ENCODE assay signal across 17 cellular contexts in the genomic region with DNA sequence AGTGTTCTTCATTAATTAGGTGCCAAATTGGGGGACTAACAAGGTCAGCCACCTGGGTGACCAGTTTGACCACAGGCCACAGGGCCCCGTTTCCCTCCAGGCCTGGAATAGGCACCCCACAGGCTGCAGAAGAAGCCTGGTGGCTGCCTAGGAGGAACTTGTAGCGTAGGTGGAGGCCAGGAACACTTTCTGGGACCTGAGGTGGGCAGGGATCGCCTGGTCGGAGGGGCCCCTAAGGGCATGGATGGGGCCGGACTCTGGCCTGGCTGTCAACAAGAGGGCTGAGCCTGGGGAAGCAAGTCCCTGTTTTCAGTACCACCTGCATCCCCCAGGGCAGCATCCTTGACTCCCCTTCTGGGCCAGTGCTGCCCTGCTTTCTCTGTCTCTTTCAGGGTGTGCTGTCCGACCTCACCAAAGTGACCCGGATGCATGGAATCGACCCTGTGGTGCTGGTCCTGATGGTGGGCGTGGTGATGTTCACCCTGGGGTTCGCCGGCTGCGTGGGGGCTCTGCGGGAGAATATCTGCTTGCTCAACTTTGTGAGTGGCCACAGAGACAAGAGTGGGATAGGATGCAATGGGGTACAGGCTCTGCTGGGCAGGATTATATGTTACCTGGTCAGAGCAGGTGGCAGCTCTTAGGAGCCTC. TPM values are rescaled to one million over a fixed set of nuclear protein-coding genes. Genes with fewer than 3 reads are reported as not detected.
DNase-seq lines count a peak whose midpoint lies in the region; ATAC-seq and TF ChIP-seq lines count a peak whose summit lies in the region.
"Had no signal": no experiment of that assay in that cellular context is flagged by ENCODE, and none has a peak within 500 bp of the region (broad histone marks: within the 10 kb centered on the region; RNA-seq: fewer than 3 reads in every experiment).

No MANE protein-coding gene starts in this region.

- H3K9me3 Mint-ChIP-seq in activated naive CD4-positive, alpha-beta T cell treated with anti-CD3 and anti-CD28 coated beads, Interleukin-2, amount 50 U/mL, for 24 hours, result no peaks in the 10 kb centered on the region
- H3K9me3 Mint-ChIP-seq in activated naive CD4-positive, alpha-beta T cell treated with anti-CD3 and anti-CD28 coated beads, Interleukin-2, amount 10 ng/mL, durations not matched to agents 7 days and 5 days, result no peaks in the 10 kb centered on the region
- no peaks in the 10 kb centered on the region for H3K9me3 Mint-ChIP-seq in type B pancreatic cell
- H3K9me3 Mint-ChIP-seq: activated T-cell treated with anti-CD3 and anti-CD28 coated beads, Interleukin-2, amount 50 U/mL, for 4 hours; neural progenitor cell; T-cell had no signal

- DNase-seq in activated naive CD4-positive, alpha-beta T cell treated with anti-CD3 and anti-CD28 coated beads, Interleukin-2, amount 10 ng/mL, durations not matched to agents 7 days and 5 days, result no peak
- DNase-seq in adipocyte (ENCODE audit: low read depth), result no peak
- no peak for DNase-seq in lung (ENCODE audit: low spot score)
- no peak for DNase-seq in type B pancreatic cell (ENCODE audit: extremely low spot score, unreplicated experiment)
- DNase-seq in Karpas-422, result no peak
- DNase-seq in body of pancreas, result no peak
- DNase-seq in cerebellar cortex (ENCODE audit: low spot score), result no peak
- DNase-seq: activated T-cell treated with anti-CD3 and anti-CD28 coated beads, Interleukin-2, amount 50 U/mL, for 4 hours; DMS79; NCI-H1105 treated with DMSO at 0.1 percent for 48 hours; PC-3; stimulated activated CD4-positive, alpha-beta T cell treated with anti-CD3 and anti-CD28 coated beads, Interleukin-12 subunit alpha, Interleukin-12 subunit beta, amount 100 ng/mL, for 4 hours had no signal

- CTCF ChIA-PET in activated naive CD4-positive, alpha-beta T cell treated with anti-CD3 and anti-CD28 coated beads, Interleukin-2, amount 10 ng/mL, durations not matched to agents 7 days and 5 days (lab: Charles Lee), result interaction anchor here (2.9 to 21.2 kb wide), 3 partner anchors 22 to 123 kb away, joined by 11 to 986 read pairs (median 28); a partner anchor contains a TSS

- peak overlapping the region; percentile 93 for H3K27ac Mint-ChIP-seq in activated naive CD4-positive, alpha-beta T cell treated with anti-CD3 and anti-CD28 coated beads, Interleukin-2, amount 50 U/mL, for 24 hours
- no peak overlapping the region for H3K27ac Mint-ChIP-seq in activated naive CD4-positive, alpha-beta T cell treated with anti-CD3 and anti-CD28 coated beads, Interleukin-2, amount 10 ng/mL, durations not matched to agents 7 days and 5 days
- peak overlapping the region; percentile 53 for H3K27ac Mint-ChIP-seq in type B pancreatic cell
- H3K27ac Mint-ChIP-seq: neural progenitor cell had no signal

- peak overlapping the region; percentile 11 to 71 for H3K27ac ChIP-seq in lung (ENCODE audit: low read depth in 1 of 2, low read length in 1 of 2)
- no peak overlapping the region for H3K27ac ChIP-seq in Karpas-422 (ENCODE audit: low read length)
- H3K27ac ChIP-seq in body of pancreas, result no peak overlapping the region
- H3K27ac ChIP-seq: neural progenitor cell, thoracic aorta had no signal

- H3K4me1 ChIP-seq in adipocyte (ENCODE audit: control insufficient read depth, insufficient read depth, low read length) (peaks cover 77% of the 10 kb centered on the region), lung (ENCODE audit: control insufficient read depth in 2 of 2, insufficient read depth in 2 of 2, low read length in 2 of 2) (peaks cover 9 to 49% of the 10 kb centered on the region in 2 donors), Karpas-422 (ENCODE audit: low read length) (no peaks in the 10 kb centered on the region), body of pancreas (peaks cover 39% of the 10 kb centered on the region)

- H4K20me1 ChIP-seq in Karpas-422 (ENCODE audit: insufficient read depth, low read depth, low read length), result no peaks in the 10 kb centered on the region

- no peaks in the 10 kb centered on the region for H3K9me2 ChIP-seq in Karpas-422 (replicated peaks; ENCODE audit: insufficient read depth, low read length)

- peaks cover 45% of the 10 kb centered on the region for H3K36me3 ChIP-seq in adipocyte (ENCODE audit: control insufficient read depth, insufficient read depth, low read length, severe bottlenecking)
- H3K36me3 ChIP-seq in lung (ENCODE audit: control insufficient read depth in 2 of 2, insufficient read depth in 2 of 2, low read length in 2 of 2), result peaks cover 2 to 35% of the 10 kb centered on the region in 2 donors
- H3K36me3 ChIP-seq in Karpas-422 (ENCODE audit: insufficient read depth, low read length), result no peaks in the 10 kb centered on the region
- peaks cover 0 to 4% of the 10 kb centered on the region in 2 donors for H3K36me3 ChIP-seq in body of pancreas (replicated peaks in 1 of 2; ENCODE audit: insufficient read depth in 1 of 2, low read depth in 2 of 2)
- H3K36me3 ChIP-seq: neural progenitor cell had no signal

- H3K27me3 ChIP-seq in adipocyte (replicated peaks; ENCODE audit: control insufficient read depth, insufficient read depth, low read length), result no peaks in the 10 kb centered on the region
- no peaks in the 10 kb centered on the region for H3K27me3 ChIP-seq in lung (ENCODE audit: control insufficient read depth, insufficient read depth)
- H3K27me3 ChIP-seq in Karpas-422 (ENCODE audit: low read length), result no peaks in the 10 kb centered on the region
- H3K27me3 ChIP-seq in body of pancreas, result no peaks in the 10 kb centered on the region
- H3K27me3 ChIP-seq: neural progenitor cell had no signal

- H3K4me2 ChIP-seq in Karpas-422 (ENCODE audit: low read depth, low read length, poor library complexity, severe bottlenecking), result no peak overlapping the region
- H3K4me2 ChIP-seq: neural progenitor cell had no signal

- H3K36me3 Mint-ChIP-seq in activated naive CD4-positive, alpha-beta T cell treated with anti-CD3 and anti-CD28 coated beads, Interleukin-2, amount 50 U/mL, for 24 hours, result peaks cover 2% of the 10 kb centered on the region
- H3K36me3 Mint-ChIP-seq in activated naive CD4-positive, alpha-beta T cell treated with anti-CD3 and anti-CD28 coated beads, Interleukin-2, amount 10 ng/mL, durations not matched to agents 7 days and 5 days, result peaks cover 62% of the 10 kb centered on the region
- H3K36me3 Mint-ChIP-seq in type B pancreatic cell, result peaks cover 31% of the 10 kb centered on the region

- H3K27me3 Mint-ChIP-seq in activated naive CD4-positive, alpha-beta T cell treated with anti-CD3 and anti-CD28 coated beads, Interleukin-2, amount 50 U/mL, for 24 hours, result no peaks in the 10 kb centered on the region
- H3K27me3 Mint-ChIP-seq in activated naive CD4-positive, alpha-beta T cell treated with anti-CD3 and anti-CD28 coated beads, Interleukin-2, amount 10 ng/mL, durations not matched to agents 7 days and 5 days, result peaks cover 3% of the 10 kb centered on the region
- H3K27me3 Mint-ChIP-seq in type B pancreatic cell, result no peaks in the 10 kb centered on the region
- H3K27me3 Mint-ChIP-seq: T-cell had no signal

- TF ChIP-seq POLR2A in body of pancreas (IDR thresholded peaks at IDR 0.05), result no peak

- intact Hi-C loops in body of pancreas (cut with DNase I), result no loop called here

- H3K4me3 ChIP-seq in adipocyte (ENCODE audit: low read length), result no peak overlapping the region
- H3K4me3 ChIP-seq in lung, result no peak overlapping the region
- no peak overlapping the region for H3K4me3 ChIP-seq in Karpas-422 (ENCODE audit: low read length)
- no peak overlapping the region for H3K4me3 ChIP-seq in body of pancreas
- H3K4me3 ChIP-seq: neural progenitor cell, thoracic aorta had no signal

- peaks cover 72% of the 10 kb centered on the region for H3K4me1 Mint-ChIP-seq in activated naive CD4-positive, alpha-beta T cell treated with anti-CD3 and anti-CD28 coated beads, Interleukin-2, amount 50 U/mL, for 24 hours
- peaks cover 75% of the 10 kb centered on the region for H3K4me1 Mint-ChIP-seq in activated naive CD4-positive, alpha-beta T cell treated with anti-CD3 and anti-CD28 coated beads, Interleukin-2, amount 10 ng/mL, durations not matched to agents 7 days and 5 days
- peaks cover 53% of the 10 kb centered on the region for H3K4me1 Mint-ChIP-seq in type B pancreatic cell (ENCODE audit: unreplicated experiment)

- ATAC-seq in lung (ENCODE audit: insufficient read depth, low FRiP score), result no peak
- ATAC-seq in body of pancreas, result no peak
- ATAC-seq: activated CD4-positive, CD25-positive, alpha-beta regulatory T cell treated with anti-CD3 and anti-CD28 coated beads, Interleukin-2, amount 50 U/mL, for 24 hours; activated T-cell treated with anti-CD3 and anti-CD28 coated beads, Interleukin-2, amount 50 U/mL, for 4 hours; PC-3; T-cell had no signal

- H3K9ac ChIP-seq in adipocyte (ENCODE audit: low read length), result peak overlapping the region; percentile 77
- H3K9ac ChIP-seq in Karpas-422 (ENCODE audit: low read length), result no peak overlapping the region
- H3K9ac ChIP-seq: neural progenitor cell had no signal

- H3K9me3 ChIP-seq in adipocyte (ENCODE audit: control insufficient read depth, low read length), result no peaks in the 10 kb centered on the region
- H3K9me3 ChIP-seq in lung (ENCODE audit: control insufficient read depth in 2 of 2, insufficient read depth in 1 of 2, low read length in 1 of 2), result no peaks in the 10 kb centered on the region
- H3K9me3 ChIP-seq in Karpas-422 (ENCODE audit: low read length), result no peaks in the 10 kb centered on the region
- no peaks in the 10 kb centered on the region for H3K9me3 ChIP-seq in body of pancreas
- H3K9me3 ChIP-seq: thoracic aorta had no signal

- WGBS in lung, 2 donors, result 86 to 88% methylated on average over 13 of the region's 13 CpGs
- WGBS in body of pancreas, 2 donors, result 83% methylated on average over 13 of the region's 13 CpGs; no CpG with 5 or more reads in 1 of the 2 donors

- no peak overlapping the region for H3K4me3 Mint-ChIP-seq in activated naive CD4-positive, alpha-beta T cell treated with anti-CD3 and anti-CD28 coated beads, Interleukin-2, amount 50 U/mL, for 24 hours
- H3K4me3 Mint-ChIP-seq in activated naive CD4-positive, alpha-beta T cell treated with anti-CD3 and anti-CD28 coated beads, Interleukin-2, amount 10 ng/mL, durations not matched to agents 7 days and 5 days, result no peak overlapping the region
- no peak overlapping the region for H3K4me3 Mint-ChIP-seq in type B pancreatic cell
- H3K4me3 Mint-ChIP-seq: activated T-cell treated with anti-CD3 and anti-CD28 coated beads, Interleukin-2, amount 50 U/mL, for 4 hours; neural progenitor cell; T-cell had no signal

- H2AFZ ChIP-seq in Karpas-422 (ENCODE audit: low read length), result no peak overlapping the region
- H2AFZ ChIP-seq: neural progenitor cell had no signal

- H3K79me2 ChIP-seq in Karpas-422 (ENCODE audit: low read length), result no peaks in the 10 kb centered on the region

- TF ChIP-seq CTCF in lung (IDR thresholded peaks at IDR 0.05; ENCODE audit: control extremely low read depth, extremely low read depth), result no peak
- no peak for TF ChIP-seq CTCF in type B pancreatic cell (conservative IDR thresholded peaks at IDR 0.05)
- no peak for TF ChIP-seq CTCF in body of pancreas (IDR thresholded peaks at IDR 0.05)

RNA-seq across cellular contexts. Expression of a gene that starts 30.7 kb away (rescaled TPM):
- total RNA-seq in lung (under 1 TPM; 0.12 to 0.28 TPM), type B pancreatic cell (ENCODE audit: low replicate concordance) (0.07 and 0.10 TPM in 2 replicates), body of pancreas (under 1 TPM in 1 of 2 donors, not detected in 1; 0.33 TPM)
- polyA plus RNA-seq in lung, result under 1 TPM; 0.20 to 0.23 TPM
- 0.07 TPM in 1 of 2 replicates, not detected in the other for total RNA-seq in Karpas-422 (2014; rRNA removed; shearing (Covaris generic); ENCODE audit: low replicate concordance)
- total RNA-seq: PC-3 had no signal

RNA-seq across cellular contexts. Expression of a gene that starts 52.9 kb away (rescaled TPM):
- total RNA-seq in lung (100 to 1,000 TPM in 1 of 2 donors, 10 to 100 TPM in 1; 67.3 to 164 TPM), type B pancreatic cell (ENCODE audit: low replicate concordance) (111 and 159 TPM in 2 replicates), body of pancreas (10 to 100 TPM; 22.3 to 63.0 TPM)
- polyA plus RNA-seq in lung, result 100 to 1,000 TPM in 1 of 2 donors, 10 to 100 TPM in 1; 40.9 to 187 TPM
- total RNA-seq in Karpas-422 (2014; rRNA removed; shearing (Covaris generic); ENCODE audit: low replicate concordance), result 3.4 TPM in 2 replicates
- total RNA-seq: PC-3 had no signal

Comparison
In these comparisons a context has a peak if more than half of its experiments do, and no peak if none do; other contexts are left out.
1. H3K27ac ChIP-seq: peak in lung (2 of 2); none in Karpas-422 (single experiment) and body of pancreas (0 of 4).